10 cellular contexts compared by ENCODE assay signal in the genomic region with DNA sequence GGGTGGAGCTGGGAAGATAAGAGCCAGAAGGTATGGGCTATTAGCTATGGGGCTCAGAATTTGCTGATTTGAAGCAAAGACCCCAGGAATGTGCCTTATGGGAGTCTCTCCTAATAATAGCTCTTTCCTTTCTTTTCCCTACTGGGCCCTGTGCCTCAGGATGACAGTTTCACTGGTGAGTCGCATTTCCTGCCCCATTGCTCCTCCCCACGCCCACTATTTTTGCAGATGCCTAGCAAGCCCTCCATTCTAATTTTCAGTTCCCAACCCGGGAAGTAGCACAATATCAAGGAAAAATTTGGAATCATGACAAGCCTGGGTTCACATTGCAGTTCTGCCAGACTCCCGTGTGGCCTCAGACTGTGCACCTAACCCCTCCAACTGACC. TPM values are rescaled to one million over a fixed set of nuclear protein-coding genes. Genes with fewer than 3 reads are reported as not detected.
DNase-seq lines count a peak whose midpoint lies in the region; ATAC-seq and TF ChIP-seq lines count a peak whose summit lies in the region.
"Had no signal": no experiment of that assay in that cellular context is flagged by ENCODE, and none has a peak within 500 bp of the region (broad histone marks: within the 10 kb centered on the region; RNA-seq: fewer than 3 reads in every experiment).

No MANE protein-coding gene starts in this region.

- H3K9me3 Mint-ChIP-seq in Calu3 (ENCODE audit: low read depth, unreplicated experiment) = no peaks in the 10 kb centered on the region
- H3K9me3 Mint-ChIP-seq in progenitor cell of endocrine pancreas (ENCODE audit: low read depth) = no peaks in the 10 kb centered on the region
- H3K9me3 Mint-ChIP-seq: stimulated activated naive B cell treated with anti-CD40 and anti-IgM and Interleukin-4, amounts not matched to agents 10 μg/mL and 1 μg/mL and 100 μg/mL, for 72 hours had no signal

- TF ChIP-seq CTCF in Calu3 (IDR thresholded peaks at IDR 0.05; ENCODE audit: unreplicated experiment) = no peak
- TF ChIP-seq CTCF in Peyer's patch (IDR thresholded peaks at IDR 0.05) = no peak
- TF ChIP-seq CTCF in epithelial cell of esophagus (IDR thresholded peaks at IDR 0.05; ENCODE audit: insufficient read depth, low read depth, low read length, missing control alignments) = no peak
- TF ChIP-seq CTCF in progenitor cell of endocrine pancreas (IDR thresholded peaks at IDR 0.05; ENCODE audit: unreplicated experiment) = no peak

- CTCF ChIA-PET in Calu3 (lab: Charles Lee) = interaction anchor here (1.0 to 1.2 kb wide), 2 partner anchors 9 to 10 kb away, joined by 3 read pairs; no protein-coding TSS in a partner anchor

- H3K4me3 Mint-ChIP-seq in Calu3 (ENCODE audit: low read depth, unreplicated experiment) (peak overlapping the region; percentile 82), progenitor cell of endocrine pancreas (ENCODE audit: low read depth) (peak overlapping the region; percentile 53)
- H3K4me3 Mint-ChIP-seq: stimulated activated naive B cell treated with anti-CD40 and anti-IgM and Interleukin-4, amounts not matched to agents 10 μg/mL and 1 μg/mL and 100 μg/mL, for 72 hours had no signal

- peak overlapping the region in 3 of 4 donors; percentile 31 to 71 (median 47) for H3K4me3 ChIP-seq in Peyer's patch
- H3K4me3 ChIP-seq in epithelial cell of esophagus (ENCODE audit: low read length) = peak overlapping the region; percentile 86

- ATAC-seq in HG03135 (IDR thresholded peaks at IDR 0.05; ENCODE audit: unreplicated experiment) (no peak), HG02798 (IDR thresholded peaks at IDR 0.05; ENCODE audit: poor library complexity, unreplicated experiment) (no peak), HG02870 (IDR thresholded peaks at IDR 0.05; ENCODE audit: unreplicated experiment) (no peak)
- ATAC-seq: stimulated activated naive B cell treated with anti-CD40 and anti-IgM and Interleukin-4, amounts not matched to agents 10 μg/mL and 1 μg/mL and 100 μg/mL, for 72 hours had no signal

- TSS peak; percentile 51 for BruUV-seq in Calu3 (replicated peaks; lab: Mats Ljungman, UMichigan)

- H3K9me3 ChIP-seq in Peyer's patch = no peaks in the 10 kb centered on the region

- H3K27ac ChIP-seq in Peyer's patch = peak overlapping the region in 3 of 4 donors; percentile 72 to 95 (median 74)

- no peaks in the 10 kb centered on the region for H3K27me3 ChIP-seq in Peyer's patch

- H3K36me3 Mint-ChIP-seq in Calu3 (ENCODE audit: insufficient read depth, unreplicated experiment) (peaks cover 14% of the 10 kb centered on the region), progenitor cell of endocrine pancreas (ENCODE audit: insufficient read depth) (no peaks in the 10 kb centered on the region)

- H3K27ac Mint-ChIP-seq in Calu3 (ENCODE audit: unreplicated experiment) = peak overlapping the region; percentile 42
- H3K27ac Mint-ChIP-seq in progenitor cell of endocrine pancreas = peak overlapping the region; percentile 35
- H3K27ac Mint-ChIP-seq: stimulated activated naive B cell treated with anti-CD40 and anti-IgM and Interleukin-4, amounts not matched to agents 10 μg/mL and 1 μg/mL and 100 μg/mL, for 72 hours had no signal

- H3K27me3 Mint-ChIP-seq in Calu3 (ENCODE audit: unreplicated experiment) (no peaks in the 10 kb centered on the region), progenitor cell of endocrine pancreas (no peaks in the 10 kb centered on the region)

- peaks cover 0 to 7% (median 0%) of the 10 kb centered on the region in 3 donors for H3K36me3 ChIP-seq in Peyer's patch

- DNase-seq in Calu3 (no peak), Peyer's patch (no peak), epithelial cell of esophagus (ENCODE audit: low read depth) (peak; percentile 31), progenitor cell of endocrine pancreas (ENCODE audit: low spot score, unreplicated experiment) (no peak), middle frontal gyrus (ENCODE audit: extremely low spot score, low spot score) (no peak)
- DNase-seq: stimulated activated naive B cell treated with anti-CD40 and anti-IgM and Interleukin-4, amounts not matched to agents 10 μg/mL and 1 μg/mL and 100 μg/mL, for 72 hours had no signal

- H3K4me1 Mint-ChIP-seq in Calu3 (ENCODE audit: low read depth, unreplicated experiment) (peaks cover 39% of the 10 kb centered on the region), progenitor cell of endocrine pancreas (ENCODE audit: low read depth) (peaks cover 21% of the 10 kb centered on the region)

- peaks cover 0 to 31% (median 4%) of the 10 kb centered on the region in 4 donors for H3K4me1 ChIP-seq in Peyer's patch

- intact Hi-C loops in Calu3 (cut with micrococcal nuclease; ENCODE audit: unreplicated experiment) = no loop called here

- no peak for TF ChIP-seq POLR2A in Peyer's patch (IDR thresholded peaks at IDR 0.05)

RNA-seq across cellular contexts. Expression of a gene that starts 0.6 kb away (rescaled TPM):
- 25.5 and 30.6 TPM in 2 replicates for total RNA-seq in Calu3 (2022)
- 100 to 1,000 TPM in 2 of 4 donors, 10 to 100 TPM in 2; 11.6 to 160 (median 109) TPM for total RNA-seq in Peyer's patch
- 4.9 and 7.0 TPM in 2 replicates for total RNA-seq in progenitor cell of endocrine pancreas

RNA-seq across cellular contexts. Expression of a gene that starts 12.8 kb away (rescaled TPM):
- total RNA-seq in Calu3 (2022) (32.4 and 34.2 TPM in 2 replicates), Peyer's patch (10 to 100 TPM; 23.9 to 46.5 (median 41.9) TPM), progenitor cell of endocrine pancreas (30.5 and 33.0 TPM in 2 replicates)

RNA-seq across cellular contexts. Expression of a gene that starts 13.7 kb away (rescaled TPM):
- total RNA-seq in Calu3 (2022) (19.1 and 24.7 TPM in 2 replicates), Peyer's patch (100 to 1,000 TPM in 3 of 4 donors, 10 to 100 TPM in 1; 22.3 to 125 (median 123) TPM), progenitor cell of endocrine pancreas (13.4 and 17.1 TPM in 2 replicates)

RNA-seq across cellular contexts. Expression of a gene that starts 23.2 kb away (rescaled TPM):
- total RNA-seq in Calu3 (2022) (0.71 and 1.3 TPM in 2 replicates), Peyer's patch (100 to 1,000 TPM in 3 of 4 donors, 10 to 100 TPM in 1; 27.2 to 510 (median 253) TPM), progenitor cell of endocrine pancreas (not detected in 2 replicates)
- total RNA-seq: M059J had no signal

RNA-seq across cellular contexts. Expression of a gene that starts 30.4 kb away (rescaled TPM):
- total RNA-seq in Calu3 (2022) (23.2 and 25.4 TPM in 2 replicates), Peyer's patch (10 to 100 TPM; 21.9 to 45.6 (median 34.4) TPM), progenitor cell of endocrine pancreas (57.1 and 60.3 TPM in 2 replicates)
